8 cellular contexts compared by ENCODE assay signal in the genomic region with DNA sequence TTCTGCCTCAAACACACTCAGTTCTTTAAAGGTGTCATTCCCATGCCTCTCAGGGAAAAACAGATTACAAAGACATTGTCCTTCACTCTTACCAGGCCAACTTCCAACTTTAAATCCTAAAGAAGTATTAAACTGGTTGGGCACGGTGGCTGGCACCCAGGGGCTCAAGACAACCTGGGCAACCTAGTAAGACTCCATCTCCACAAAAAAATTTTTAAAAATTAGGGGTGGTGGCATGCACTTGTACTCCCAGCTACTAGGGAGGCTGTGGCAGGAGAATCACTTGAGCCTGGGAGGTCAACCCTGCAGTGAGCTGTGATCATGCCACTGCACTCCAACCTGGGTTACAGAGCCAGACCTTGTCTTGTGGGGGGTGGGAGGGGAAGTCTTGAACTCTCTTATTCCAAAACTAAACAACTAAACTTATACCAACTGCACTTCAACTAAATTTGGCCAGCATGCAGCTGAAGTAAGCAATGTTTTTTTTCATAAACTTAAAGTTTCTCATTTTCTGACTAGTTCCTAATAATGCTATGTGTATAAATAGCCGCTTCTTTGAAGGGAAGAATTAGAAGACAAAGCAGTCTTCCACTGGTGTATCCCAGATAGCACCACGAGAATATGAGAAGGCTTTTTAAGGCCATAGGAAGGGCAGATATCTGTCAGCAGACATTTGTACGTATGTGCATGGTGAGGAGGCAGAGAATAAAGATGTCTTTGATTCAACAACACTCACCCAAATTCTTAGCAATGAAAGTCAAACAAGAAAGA. TPM values are rescaled to one million over a fixed set of nuclear protein-coding genes. Genes with fewer than 3 reads are reported as not detected.
DNase-seq lines count a peak whose midpoint lies in the region; ATAC-seq and TF ChIP-seq lines count a peak whose summit lies in the region.

No MANE protein-coding gene starts in this region.

- H3K79me1 ChIP-seq in H9 (ENCODE audit: insufficient read depth, low read depth, low read length, poor library complexity, severe bottlenecking), result no peaks in the 10 kb centered on the region

- peaks cover 8% of the 10 kb centered on the region for H3K79me2 ChIP-seq in H9 (ENCODE audit: insufficient read depth, low read length)

- H3K27me3 ChIP-seq in H9 (ENCODE audit: insufficient read depth, low read length), result no peaks in the 10 kb centered on the region

- no peak overlapping the region for H2AFZ ChIP-seq in H9 (ENCODE audit: low read length)

- H3K4me1 Mint-ChIP-seq in H9, result peaks cover 51% of the 10 kb centered on the region in 2 experiments

- H3K23me2 ChIP-seq in H9 (ENCODE audit: insufficient read length, low read depth, low read length, poor library complexity, severe bottlenecking), result peaks cover 7% of the 10 kb centered on the region

- no peak overlapping the region for H2BK15ac ChIP-seq in H9 (ENCODE audit: low read depth, low read length)

- no peak overlapping the region for H3K4me2 ChIP-seq in H9 (ENCODE audit: insufficient read depth, insufficient read length, low read length)

- no peaks in the 10 kb centered on the region for H3K36me3 Mint-ChIP-seq in H9 (ENCODE audit: insufficient read depth in 1 of 3, low read depth in 3 of 3)

- H4K20me1 ChIP-seq in H9 (ENCODE audit: control insufficient read depth, insufficient read depth, insufficient read length), result no peaks in the 10 kb centered on the region

- H3K56ac ChIP-seq in H9 (ENCODE audit: insufficient read length, low read depth, low read length), result no peak overlapping the region

- H3K9me3 Mint-ChIP-seq in H9, result no peaks in the 10 kb centered on the region

- peaks cover 2% of the 10 kb centered on the region for H3K27me3 Mint-ChIP-seq in H9 (ENCODE audit: low read depth)

- in situ Hi-C loops in GM13977 (cut with MboI; ENCODE audit: low pct_unique_long_range_greater_than_20kb, low sequenced_read_pairs, unreplicated experiment), result no loop called here

- peak overlapping the region; percentile 78 to 92 for H3K4me3 Mint-ChIP-seq in H9

- no CpG with 5 or more reads among the region's 4 CpGs for WGBS in H9 (ENCODE audit: extremely low coverage, insufficient read length, low lambda C conversion rate)

- H4K5ac ChIP-seq in H9 (ENCODE audit: insufficient read length, low read depth, low read length), result no peak overlapping the region

- H3K4me3 ChIP-seq in WI38 (ENCODE audit: low read depth, low read length) (peak overlapping the region; percentile 77), fibroblast of the aortic adventitia (ENCODE audit: low read depth, low read length) (peak overlapping the region; percentile 87), skin epidermis (peak overlapping the region; percentile 71 to 85 (median 76))

- H3K27ac ChIP-seq in H9 (ENCODE audit: insufficient read length, low read depth, low read length), result no peak overlapping the region
- peak overlapping the region; percentile 44 to 97 (median 92) for H3K27ac ChIP-seq in skin epidermis

- ATAC-seq in GM21526 (IDR thresholded peaks at IDR 0.05; ENCODE audit: low FRiP score, unreplicated experiment), result no peak

- no peak overlapping the region for H2BK120ac ChIP-seq in H9 (ENCODE audit: low read depth, low read length, poor library complexity, severe bottlenecking)

- no peak overlapping the region for H2BK5ac ChIP-seq in H9 (ENCODE audit: insufficient read length, low read length)

- no peak overlapping the region for H3K9ac ChIP-seq in H9 (ENCODE audit: extremely low read depth, insufficient read length, low read length)

- H2BK12ac ChIP-seq in H9 (ENCODE audit: insufficient read length, low read depth, low read length), result no peak overlapping the region

- no peaks in the 10 kb centered on the region for H3K9me3 ChIP-seq in H9 (ENCODE audit: control insufficient read depth, low read depth, low read length)

- H3K14ac ChIP-seq in H9 (ENCODE audit: insufficient read depth, low read length), result no peak overlapping the region

- H3K18ac ChIP-seq in H9 (ENCODE audit: insufficient read length, low read depth, low read length), result no peak overlapping the region

- H2AK5ac ChIP-seq in H9 (ENCODE audit: insufficient read length, low read length), result no peak overlapping the region

- no peak overlapping the region for H4K91ac ChIP-seq in H9 (ENCODE audit: insufficient read length, low read depth, low read length)

- H3K23ac ChIP-seq in H9 (ENCODE audit: insufficient read length, low read depth, low read length), result no peak overlapping the region

- DNase-seq in H9, result no peak
- peak; percentile 22 for DNase-seq in fibroblast of the aortic adventitia (ENCODE audit: low read depth)
- no peak for DNase-seq in HuH-7.5 (ENCODE audit: low spot score)
- DNase-seq in GM13977 (ENCODE audit: low spot score), result no peak
- no peak for DNase-seq in GM19240 (ENCODE audit: insufficient read length, low spot score)

- peak overlapping the region; percentile 95 to 97 (median 97) for H3K27ac Mint-ChIP-seq in H9

- peaks cover 3% of the 10 kb centered on the region; the same call in 1 of the 2 replicates for H3K4me1 ChIP-seq in H9 (ENCODE audit: insufficient read depth, low read length)

- no peak overlapping the region for H2BK20ac ChIP-seq in H9 (ENCODE audit: low read depth, low read length, poor library complexity, severe bottlenecking)

- no peak overlapping the region for H4K8ac ChIP-seq in H9 (replicated peaks; ENCODE audit: insufficient read length, low read depth, low read length)

- H3K4ac ChIP-seq in H9 (ENCODE audit: low read depth, low read length), result no peak overlapping the region

- H3T11ph ChIP-seq in H9 (ENCODE audit: low read length), result no peak overlapping the region

- TF ChIP-seq CTCF in H9 (conservative IDR thresholded peaks at IDR 0.05) (no peak), WI38 (IDR thresholded peaks at IDR 0.05; ENCODE audit: low read depth, low read length) (no peak), fibroblast of the aortic adventitia (IDR thresholded peaks at IDR 0.05; ENCODE audit: insufficient read depth, low read length) (no peak), GM13977 (IDR thresholded peaks at IDR 0.05; ENCODE audit: extremely low read depth, insufficient read depth, missing control alignments) (no peak)

RNA-seq across cellular contexts. Expression of gene SLC11A2, which starts 2.4 kb away (rescaled TPM):
- total RNA-seq in H9 (2021) (45.6 and 47.9 TPM in 2 replicates), fibroblast of the aortic adventitia (ENCODE audit: low replicate concordance) (50.7 and 53.7 TPM in 2 replicates)

RNA-seq across cellular contexts. Expression of gene LETMD1, which starts 24.3 kb away (rescaled TPM):
- total RNA-seq in H9 (2021) (33.0 and 34.9 TPM in 2 replicates), fibroblast of the aortic adventitia (ENCODE audit: low replicate concordance) (30.5 and 40.6 TPM in 2 replicates)

RNA-seq across cellular contexts. Expression of gene CSRNP2, which starts 59.6 kb away (rescaled TPM):
- 38.6 and 42.5 TPM in 2 replicates for total RNA-seq in H9 (2021)
- total RNA-seq in fibroblast of the aortic adventitia (ENCODE audit: low replicate concordance), result 19.1 and 42.4 TPM in 2 replicates
